ENCODE assay signal across 13 cellular contexts in genomic region chr3:192331749-192332385, GRCh38.
DNase-seq lines count a peak whose midpoint lies in the region; ATAC-seq, FAIRE-seq and TF ChIP-seq lines count a peak whose summit lies in the region.
"Had no signal": no experiment of that assay in that cellular context is flagged by ENCODE, and none has a peak within 500 bp of the region (broad histone marks: within the 10 kb centered on the region; RNA-seq: fewer than 3 reads in every experiment).

No MANE protein-coding gene starts in this region.

- intact Hi-C loops in HepG2 (cut with micrococcal nuclease; ENCODE audit: unreplicated experiment) (loop anchor here (10.0 kb wide), 1 partner anchor 1583 kb away; no protein-coding TSS in a partner anchor), PC-3 (cut with micrococcal nuclease) (no loop called here), spleen (cut with DNase I; ENCODE audit: low total_unique reads) (no loop called here), mucosa of descending colon (cut with DNase I, micrococcal nuclease) (no loop called here)

- no peaks in the 10 kb centered on the region for H3K4me1 Mint-ChIP-seq in nephron progenitor cell
- H3K4me1 Mint-ChIP-seq: brain had no signal

- peak overlapping the region; percentile 32 to 54 for H3K9ac ChIP-seq in liver (ENCODE audit: low read depth in 1 of 2, low read length in 2 of 2)
- H3K9ac ChIP-seq in HepG2 (ENCODE audit: insufficient read depth, low read depth, low read length), result no peak overlapping the region
- no peak overlapping the region for H3K9ac ChIP-seq in PC-3 (ENCODE audit: low read length)

- TF ChIP-seq CTCF in liver (IDR thresholded peaks at IDR 0.05; ENCODE audit: low read depth, low read length, missing input control) (no peak), HepG2 (CRISPR knock-in tag; IDR thresholded peaks at IDR 0.05) (no peak), PC-3 (conservative IDR thresholded peaks at IDR 0.05; ENCODE audit: low read depth, low read length) (no peak), spleen (IDR thresholded peaks at IDR 0.05 in 8 of 11, conservative IDR thresholded peaks at IDR 0.05 in 3 of 11) (no peak), nephron progenitor cell (IDR thresholded peaks at IDR 0.05) (no peak), mucosa of descending colon (IDR thresholded peaks at IDR 0.05) (no peak)

- no TSS peak for BruUV-seq in HepG2 (replicated peaks; lab: Mats Ljungman, UMichigan)
- BruUV-seq in PC-3 (replicated peaks; lab: Mats Ljungman, UMichigan), result no TSS peak

- H4K20me1 ChIP-seq in HepG2 (ENCODE audit: insufficient read depth, low read length) (no peaks in the 10 kb centered on the region), PC-3 (ENCODE audit: low read length) (no peaks in the 10 kb centered on the region)

- CTCF ChIA-PET in HepG2 (lab: Yijun Ruan, JAX; ENCODE audit: low intra/inter-chr PET ratio, low total read pairs), result no interaction called here
- CTCF ChIA-PET in PC-3 (lab: Charles Lee), result no interaction called here

- TF ChIP-seq RAD21 in liver (IDR thresholded peaks at IDR 0.05) (no peak), HepG2 (CRISPR knock-in tag; IDR thresholded peaks at IDR 0.05) (no peak)

- H3K36me3 ChIP-seq in liver (ENCODE audit: control insufficient read depth in 4 of 4, insufficient read depth in 3 of 4, low read depth in 1 of 4, low read length in 3 of 4) (no peaks in the 10 kb centered on the region), HepG2 (replicated peaks in 1 of 2; ENCODE audit: control insufficient read depth in 1 of 2, insufficient read depth in 2 of 2, low read length in 2 of 2) (no peaks in the 10 kb centered on the region), PC-3 (ENCODE audit: low read depth, low read length) (no peaks in the 10 kb centered on the region), spleen (no peaks in the 10 kb centered on the region), mucosa of descending colon (ENCODE audit: low read depth) (no peaks in the 10 kb centered on the region)

- no peaks in the 10 kb centered on the region for H3F3A ChIP-seq in PC-3 (ENCODE audit: low read length, unreplicated experiment)

- TF ChIP-seq EP300 in HepG2 (IDR thresholded peaks at IDR 0.05; ENCODE audit: low read depth in 2 of 2, low read length in 2 of 2) (no peak), HepG2 (CRISPR knock-in tag; IDR thresholded peaks at IDR 0.05; ENCODE audit: borderline replicate concordance) (no peak)

- no peak for FAIRE-seq in HepG2 (lab: Jason Lieb, UNC)
- FAIRE-seq: GM18507 had no signal

- in situ Hi-C loops in HepG2 (cut with HindIII; ENCODE audit: extremely low pct_ligation_motif_present, low pct_unique_long_range_greater_than_20kb), result no loop called here

- TF ChIP-seq POLR2A in HepG2 (IDR thresholded peaks at IDR 0.05; ENCODE audit: insufficient read depth in 1 of 2, low read depth in 2 of 2, low read length in 2 of 2) (no peak), spleen (IDR thresholded peaks at IDR 0.05) (no peak), erythroblast (IDR thresholded peaks at IDR 0.05; ENCODE audit: low read length) (no peak)

- H3K27me3 ChIP-seq in liver (ENCODE audit: control insufficient read depth in 4 of 4, insufficient read depth in 4 of 4, low read length in 3 of 4) (no peaks in the 10 kb centered on the region), HepG2 (ENCODE audit: control insufficient read depth in 1 of 2, insufficient read depth in 2 of 2, low read length in 2 of 2) (no peaks in the 10 kb centered on the region), PC-3 (ENCODE audit: low read length) (peaks cover 26% of the 10 kb centered on the region), spleen (replicated peaks in 1 of 7) (no peaks in the 10 kb centered on the region)

- H3K27me3 Mint-ChIP-seq in nephron progenitor cell (ENCODE audit: low read depth, poor library complexity), result no peaks in the 10 kb centered on the region
- H3K27me3 Mint-ChIP-seq: brain had no signal

- H3K27ac Mint-ChIP-seq in nephron progenitor cell, result no peak overlapping the region
- H3K27ac Mint-ChIP-seq: brain had no signal

- ATAC-seq in HepG2, result no peak
- no peak for ATAC-seq in PC-3
- ATAC-seq in mucosa of descending colon, result no peak

- no peaks in the 10 kb centered on the region for H3K79me2 ChIP-seq in HepG2 (ENCODE audit: insufficient read depth, low read length)
- H3K79me2 ChIP-seq in PC-3 (ENCODE audit: low read length), result no peaks in the 10 kb centered on the region

- H3K9me3 Mint-ChIP-seq in nephron progenitor cell, result no peaks in the 10 kb centered on the region
- H3K9me3 Mint-ChIP-seq: brain had no signal

- H3K27ac ChIP-seq in liver (ENCODE audit: low read depth in 1 of 2, low read length in 2 of 2) (no peak overlapping the region), HepG2 (ENCODE audit: extremely low read length, insufficient read depth, low read length) (no peak overlapping the region), PC-3 (ENCODE audit: low read length) (no peak overlapping the region), spleen (peak overlapping the region in 6 of 8 donors; percentile 17 to 60 (median 38))

- H2AFZ ChIP-seq in HepG2 (ENCODE audit: low read length) (no peak overlapping the region), PC-3 (ENCODE audit: low read length) (no peak overlapping the region)

- no peaks in the 10 kb centered on the region for H3K36me3 Mint-ChIP-seq in nephron progenitor cell (ENCODE audit: low read depth)
- H3K36me3 Mint-ChIP-seq: brain had no signal

- 38% methylated on average over 3 of the region's 3 CpGs for whole genome bisulfite sequencing in liver
- WGBS in HepG2 (ENCODE audit: low lambda C conversion rate), result 20% methylated on average over 3 of the region's 3 CpGs
- WGBS in spleen, 5 donors, result 41 to 49% (median 46%) methylated on average over 3 of the region's 3 CpGs

- H3K9me2 ChIP-seq in PC-3 (replicated peaks; ENCODE audit: low read length), result no peaks in the 10 kb centered on the region

- H3K4me1 ChIP-seq in liver (ENCODE audit: control insufficient read depth in 4 of 4, insufficient read depth in 4 of 4, low read length in 3 of 4), result no peaks in the 10 kb centered on the region
- H3K4me1 ChIP-seq in HepG2 (ENCODE audit: insufficient read depth, low read length), result no peaks in the 10 kb centered on the region
- H3K4me1 ChIP-seq in PC-3 (ENCODE audit: insufficient read depth, low read length), result no peaks in the 10 kb centered on the region
- H3K4me1 ChIP-seq in spleen, result no peaks in the 10 kb centered on the region
- H3K4me1 ChIP-seq in mucosa of descending colon (ENCODE audit: low read depth), result no peaks in the 10 kb centered on the region

- H3K4me3 Mint-ChIP-seq in nephron progenitor cell, result no peak overlapping the region
- H3K4me3 Mint-ChIP-seq: brain had no signal

- POLR2A ChIA-PET in HepG2 (lab: Yijun Ruan, JAX), result no interaction called here
- POLR2A ChIA-PET in PC-3 (lab: Charles Lee; ENCODE audit: unreplicated experiment), result no interaction called here

- DNase-seq in HepG2 (ENCODE audit: low spot score) (no peak), H4 (ENCODE audit: low spot score) (peak; percentile 16), PC-3 (no peak), spleen (no peak), nephron progenitor cell (no peak), mucosa of descending colon (no peak), erythroblast (lab: John Stamatoyannopoulos, UW) (no peak)
- DNase-seq: activated CD4-positive, alpha-beta T cell treated with anti-CD3 and anti-CD28 coated beads for 48 hours; NCI-H1436; stimulated activated naive CD4-positive, alpha-beta T cell treated with Interleukin-2 at 50 U/mL for 16 hours had no signal

- no peaks in the 10 kb centered on the region for H3K9me3 ChIP-seq in liver (ENCODE audit: control insufficient read depth in 4 of 4, low read length in 3 of 4)
- H3K9me3 ChIP-seq in HepG2 (ENCODE audit: low read length), result no peaks in the 10 kb centered on the region
- H3K9me3 ChIP-seq in PC-3 (ENCODE audit: low read length), result no peaks in the 10 kb centered on the region
- no peaks in the 10 kb centered on the region for H3K9me3 ChIP-seq in spleen
- H3K9me3 ChIP-seq in mucosa of descending colon, result no peaks in the 10 kb centered on the region

- H3K4me2 ChIP-seq in HepG2 (ENCODE audit: low read depth, low read length) (no peak overlapping the region), PC-3 (ENCODE audit: low read length) (0 out of 2 replicates have a peak overlapping the region, but pooled peaks have one; percentile 3)

- H3K4me3 ChIP-seq in liver (ENCODE audit: low read depth in 1 of 3, low read length in 3 of 3) (peak overlapping the region; percentile 40 to 66 (median 50)), HepG2 (replicated peaks in 1 of 3; ENCODE audit: insufficient read depth in 1 of 3, low read depth in 2 of 3, low read length in 3 of 3) (no peak overlapping the region), PC-3 (ENCODE audit: low read length) (no peak overlapping the region), spleen (peak overlapping the region in 3 of 8 donors; percentile 1 to 56 (median 20)), mucosa of descending colon (no peak overlapping the region)

TF ChIP-seq in liver, 16 proteins besides CTCF, POLR2A, EP300 and RAD21:
- no peak for TF ChIP-seq NR2F2 (IDR thresholded peaks at IDR 0.05)
- peak; percentile 68 for TF ChIP-seq YY1 (IDR thresholded peaks at IDR 0.05)
- TF ChIP-seq SP1 (IDR thresholded peaks at IDR 0.05), result no peak
- no peak for TF ChIP-seq JUND (IDR thresholded peaks at IDR 0.05)

TF ChIP-seq in HepG2, 621 proteins besides CTCF, POLR2A, EP300 and RAD21 (continues in another document):
- no peak for TF ChIP-seq NFIB (CRISPR knock-in tag; IDR thresholded peaks at IDR 0.05; ENCODE audit: borderline replicate concordance)
- no peak for TF ChIP-seq ZGPAT (CRISPR knock-in tag; IDR thresholded peaks at IDR 0.05)
- no peak for TF ChIP-seq ZNF441 (CRISPR knock-in tag; IDR thresholded peaks at IDR 0.05; ENCODE audit: borderline replicate concordance)
- TF ChIP-seq FOXK1 (CRISPR knock-in tag; IDR thresholded peaks at IDR 0.05; ENCODE audit: borderline replicate concordance, low read depth), result no peak

Comparison
In these comparisons a context has a peak if more than half of its experiments do, and no peak if none do; other contexts are left out.
1. H3K4me3 ChIP-seq: peak in liver (3 of 3); none in HepG2 (0 of 3), PC-3 (single experiment) and mucosa of descending colon (single experiment).
2. H3K9ac ChIP-seq: peak in liver (2 of 2); none in HepG2 (single experiment) and PC-3 (single experiment).
3. H3K27ac ChIP-seq: peak in spleen (6 of 8); none in liver (0 of 2), HepG2 (single experiment) and PC-3 (single experiment).